2 cellular contexts compared by ENCODE assay signal in genomic region chr5:161312882-161313281, GRCh38.
TF ChIP-seq lines count a peak whose summit lies in the region.

No MANE protein-coding gene starts in this region.

TF ChIP-seq in GM12878, 131 proteins besides CTCF, POLR2A, EP300 and RAD21 (continued from another document):
- TF ChIP-seq EZH2 (IDR thresholded peaks at IDR 0.05; ENCODE audit: borderline replicate concordance, control insufficient read depth, low read depth, low read length), result no peak
- no peak for TF ChIP-seq NFIC (IDR thresholded peaks at IDR 0.05; ENCODE audit: low read depth, low read length)
- TF ChIP-seq, protein P1, sequence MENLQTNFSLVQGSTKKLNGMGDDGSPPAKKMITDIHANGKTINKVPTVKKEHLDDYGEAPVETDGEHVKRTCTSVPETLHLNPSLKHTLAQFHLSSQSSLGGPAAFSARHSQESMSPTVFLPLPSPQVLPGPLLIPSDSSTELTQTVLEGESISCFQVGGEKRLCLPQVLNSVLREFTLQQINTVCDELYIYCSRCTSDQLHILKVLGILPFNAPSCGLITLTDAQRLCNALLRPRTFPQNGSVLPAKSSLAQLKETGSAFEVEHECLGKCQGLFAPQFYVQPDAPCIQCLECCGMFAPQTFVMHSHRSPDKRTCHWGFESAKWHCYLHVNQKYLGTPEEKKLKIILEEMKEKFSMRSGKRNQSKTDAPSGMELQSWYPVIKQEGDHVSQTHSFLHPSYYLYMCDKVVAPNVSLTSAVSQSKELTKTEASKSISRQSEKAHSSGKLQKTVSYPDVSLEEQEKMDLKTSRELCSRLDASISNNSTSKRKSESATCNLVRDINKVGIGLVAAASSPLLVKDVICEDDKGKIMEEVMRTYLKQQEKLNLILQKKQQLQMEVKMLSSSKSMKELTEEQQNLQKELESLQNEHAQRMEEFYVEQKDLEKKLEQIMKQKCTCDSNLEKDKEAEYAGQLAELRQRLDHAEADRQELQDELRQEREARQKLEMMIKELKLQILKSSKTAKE (IDR thresholded peaks at IDR 0.05; ENCODE audit: low read depth, poor library complexity, severe bottlenecking), result no peak
- no peak for TF ChIP-seq RELA (IDR thresholded peaks at IDR 0.05; ENCODE audit: borderline replicate concordance, partially characterized antibody)
- TF ChIP-seq BMI1 (IDR thresholded peaks at IDR 0.05; ENCODE audit: borderline replicate concordance), result no peak
- no peak for TF ChIP-seq CREB1 (IDR thresholded peaks at IDR 0.05; ENCODE audit: low read depth)
- TF ChIP-seq NRF1 (conservative IDR thresholded peaks at IDR 0.05; ENCODE audit: low read depth, low read length), result no peak
- TF ChIP-seq FOXM1 (IDR thresholded peaks at IDR 0.05; ENCODE audit: low read depth, low read length), result no peak
- TF ChIP-seq JUND (IDR thresholded peaks at IDR 0.05; ENCODE audit: low read depth, low read length), result no peak
- no peak for TF ChIP-seq ZBED1 (IDR thresholded peaks at IDR 0.05; ENCODE audit: borderline replicate concordance)
- no peak for TF ChIP-seq FOXK2 (IDR thresholded peaks at IDR 0.05)

TF ChIP-seq in neural cell, 6 proteins besides CTCF, POLR2A, EP300 and RAD21 (continued from another document):
- TF ChIP-seq SMC3 (conservative IDR thresholded peaks at IDR 0.05; ENCODE audit: poor library complexity), result no peak
